Comparison of ENCODE assay signal across 19 cellular contexts in genomic region chr4:78707793-78708192, GRCh38.
DNase-seq lines count a peak whose midpoint lies in the region; ATAC-seq, FAIRE-seq and TF ChIP-seq lines count a peak whose summit lies in the region.
"Had no signal": no experiment of that assay in that cellular context is flagged by ENCODE, and none has a peak within 500 bp of the region (broad histone marks: within the 10 kb centered on the region; RNA-seq: fewer than 3 reads in every experiment).

No MANE protein-coding gene starts in this region.

- no peak for TF ChIP-seq CTCF in type B pancreatic cell (conservative IDR thresholded peaks at IDR 0.05)

- no peaks in the 10 kb centered on the region for H3K4me1 Mint-ChIP-seq in type B pancreatic cell (ENCODE audit: unreplicated experiment)
- H3K4me1 Mint-ChIP-seq: activated CD4-positive, alpha-beta T cell treated with anti-CD3 and anti-CD28 coated beads, Interleukin-2, amount 10 ng/mL, durations not matched to agents 7 days and 5 days; stimulated activated effector memory CD8-positive, alpha-beta T cell treated with anti-CD3 and anti-CD28 coated beads, Interleukin-12 subunit alpha, Interleukin-12 subunit beta, amount 100 ng/mL, for 72 hours had no signal

- no peak for TF ChIP-seq POLR2A in GM12891 (IDR thresholded peaks at IDR 0.05; ENCODE audit: low read depth, low read length)

- peak; percentile 54 for ATAC-seq in GM19467 (IDR thresholded peaks at IDR 0.05; ENCODE audit: unreplicated experiment)
- peak; percentile 44 for ATAC-seq in HG03159 (IDR thresholded peaks at IDR 0.05; ENCODE audit: unreplicated experiment)
- ATAC-seq: activated naive CD8-positive, alpha-beta T cell treated with anti-CD3 and anti-CD28 coated beads, Interleukin-2, amount 50 U/mL, for 24 hours; HCT116; right lobe of liver; stimulated activated effector memory CD8-positive, alpha-beta T cell treated with anti-CD3 and anti-CD28 coated beads, Interleukin-12 subunit alpha, Interleukin-12 subunit beta, amount 100 ng/mL, for 72 hours had no signal

- H3K36me3 Mint-ChIP-seq in type B pancreatic cell: no peaks in the 10 kb centered on the region
- H3K36me3 Mint-ChIP-seq: stimulated activated effector memory CD8-positive, alpha-beta T cell treated with anti-CD3 and anti-CD28 coated beads, Interleukin-12 subunit alpha, Interleukin-12 subunit beta, amount 100 ng/mL, for 72 hours had no signal

- H3K27me3 Mint-ChIP-seq in type B pancreatic cell: no peaks in the 10 kb centered on the region
- H3K27me3 Mint-ChIP-seq: activated CD4-positive, alpha-beta T cell treated with anti-CD3 and anti-CD28 coated beads, Interleukin-2, amount 10 ng/mL, durations not matched to agents 7 days and 5 days; activated naive CD8-positive, alpha-beta T cell treated with anti-CD3 and anti-CD28 coated beads, Interleukin-2, amount 50 U/mL, for 24 hours had no signal

- DNase-seq in GM12891 (ENCODE audit: insufficient read length, low spot score) (no peak), caudate nucleus (lab: John Stamatoyannopoulos, UW) (no peak), MV-4-11 (lab: John Stamatoyannopoulos, UW) (no peak), NCI-H1417 treated with DMSO at 0.1 percent for 48 hours (lab: John Stamatoyannopoulos, UW) (no peak), type B pancreatic cell (ENCODE audit: extremely low spot score, unreplicated experiment) (no peak), NCI-H2107 (lab: John Stamatoyannopoulos, UW) (no peak)
- DNase-seq: activated CD4-positive, alpha-beta T cell treated with anti-CD3 and anti-CD28 coated beads, Interleukin-2, amount 10 ng/mL, durations not matched to agents 7 days and 5 days; activated naive CD8-positive, alpha-beta T cell treated with anti-CD3 and anti-CD28 coated beads, Interleukin-2, amount 50 U/mL, for 24 hours; cerebellar nuclear complex; mesenchymal stem cell; NCI-H1105; right lobe of liver had no signal

- peak overlapping the region; percentile 82 for H3K27ac ChIP-seq in caudate nucleus (ENCODE audit: low read depth, low read length)
- H3K27ac ChIP-seq: right lobe of liver had no signal

- peaks cover 2% of the 10 kb centered on the region for H3K9me3 Mint-ChIP-seq in type B pancreatic cell

- H3K27ac Mint-ChIP-seq in type B pancreatic cell: no peak overlapping the region
- H3K27ac Mint-ChIP-seq: activated CD4-positive, alpha-beta T cell treated with anti-CD3 and anti-CD28 coated beads, Interleukin-2, amount 10 ng/mL, durations not matched to agents 7 days and 5 days; activated naive CD8-positive, alpha-beta T cell treated with anti-CD3 and anti-CD28 coated beads, Interleukin-2, amount 50 U/mL, for 24 hours; stimulated activated effector memory CD8-positive, alpha-beta T cell treated with anti-CD3 and anti-CD28 coated beads, Interleukin-12 subunit alpha, Interleukin-12 subunit beta, amount 100 ng/mL, for 72 hours had no signal

- H3K4me3 Mint-ChIP-seq in type B pancreatic cell: no peak overlapping the region
- H3K4me3 Mint-ChIP-seq: activated CD4-positive, alpha-beta T cell treated with anti-CD3 and anti-CD28 coated beads, Interleukin-2, amount 10 ng/mL, durations not matched to agents 7 days and 5 days; activated naive CD8-positive, alpha-beta T cell treated with anti-CD3 and anti-CD28 coated beads, Interleukin-2, amount 50 U/mL, for 24 hours; stimulated activated effector memory CD8-positive, alpha-beta T cell treated with anti-CD3 and anti-CD28 coated beads, Interleukin-12 subunit alpha, Interleukin-12 subunit beta, amount 100 ng/mL, for 72 hours had no signal

- peak; percentile 33 for FAIRE-seq in GM12891 (lab: Jason Lieb, UNC)
- FAIRE-seq: endothelial cell of umbilical vein, frontal cortex, urothelium cell line had no signal

TF ChIP-seq in GM12891, 5 proteins besides CTCF, POLR2A, EP300 and RAD21:
- TF ChIP-seq POU2F2 (IDR thresholded peaks at IDR 0.05; ENCODE audit: low read depth, low read length) (no peak), POLR2AphosphoS5 (IDR thresholded peaks at IDR 0.05; ENCODE audit: low read depth, low read length) (no peak), SPI1 (IDR thresholded peaks at IDR 0.05; ENCODE audit: low read depth, low read length) (no peak), TAF1 (IDR thresholded peaks at IDR 0.05; ENCODE audit: low read depth, low read length) (no peak)
